Comparison of ENCODE assay signal across 8 cellular contexts in the genomic region with DNA sequence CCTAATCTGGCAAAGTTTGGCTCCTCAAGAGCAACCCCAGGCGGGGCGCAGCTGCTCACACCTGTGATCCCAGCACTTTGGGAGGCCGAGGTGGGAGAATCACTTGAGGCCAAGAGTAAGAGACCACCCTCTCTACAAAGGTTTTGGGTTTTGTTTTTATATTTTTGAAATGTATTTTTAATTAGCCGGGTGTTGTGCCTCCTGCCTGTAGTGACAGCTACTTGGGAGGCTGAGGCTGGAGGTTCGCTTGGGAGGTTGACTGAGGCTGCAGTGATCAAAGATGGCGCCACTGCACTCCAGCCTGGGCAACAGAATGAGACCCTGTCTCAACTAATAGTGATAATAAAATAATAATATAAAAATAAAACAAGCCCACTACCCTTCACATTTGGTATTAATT. TPM values are rescaled to one million over a fixed set of nuclear protein-coding genes. Genes with fewer than 3 reads are reported as not detected.
DNase-seq lines count a peak whose midpoint lies in the region; ATAC-seq, FAIRE-seq and TF ChIP-seq lines count a peak whose summit lies in the region.

No MANE protein-coding gene starts in this region.

- peak overlapping the region; percentile 87 for H3K4me2 ChIP-seq in PC-3 (ENCODE audit: low read length)

- H3K4me3 Mint-ChIP-seq in Caco-2 (ENCODE audit: unreplicated experiment): peak overlapping the region; percentile 67

- H3K79me2 ChIP-seq in PC-3 (ENCODE audit: low read length): peaks cover 37% of the 10 kb centered on the region

- peak overlapping the region; percentile 61 for H3K9ac ChIP-seq in PC-3 (ENCODE audit: low read length)

- H3K27me3 ChIP-seq in Caco-2 (replicated peaks; ENCODE audit: control insufficient read depth, insufficient read depth, low read length): no peaks in the 10 kb centered on the region
- no peaks in the 10 kb centered on the region for H3K27me3 ChIP-seq in PC-3 (ENCODE audit: low read length)
- H3K27me3 ChIP-seq in pancreas: no peaks in the 10 kb centered on the region

- CTCF ChIA-PET in Caco-2 (lab: Charles Lee) (interaction anchor here (0.5 to 0.9 kb wide), 2 partner anchors 31 to 44 kb away, joined by 4 to 5 read pairs; no protein-coding TSS in a partner anchor), PC-3 (lab: Charles Lee) (no interaction called here)

- peak overlapping the region; percentile 45 for H3K4me3 ChIP-seq in Caco-2 (ENCODE audit: low read depth, low read length)
- H3K4me3 ChIP-seq in PC-3 (ENCODE audit: low read length): peak overlapping the region; percentile 79
- H3K4me3 ChIP-seq in pancreas: peak overlapping the region; percentile 35 to 81 (median 44)

- POLR2A ChIA-PET in Caco-2 (lab: Charles Lee): no interaction called here
- POLR2A ChIA-PET in PC-3 (lab: Charles Lee; ENCODE audit: unreplicated experiment): no interaction called here

- H3K4me1 ChIP-seq in Caco-2 (peaks cover 15% of the 10 kb centered on the region), PC-3 (ENCODE audit: insufficient read depth, low read length) (peaks cover 18% of the 10 kb centered on the region), pancreas (peaks cover 15 to 17% (median 16%) of the 10 kb centered on the region in 3 donors)

- DNase-seq in Caco-2 (no peak), PC-3 (no peak), epithelial cell of prostate (ENCODE audit: low read depth, low spot score) (no peak), pancreas (no peak), NCI-H1048 (lab: John Stamatoyannopoulos, UW) (no peak), NK-92 (lab: John Stamatoyannopoulos, UW; ENCODE audit: unreplicated experiment) (no peak), retina (no peak)

- H3F3A ChIP-seq in PC-3 (ENCODE audit: low read length, unreplicated experiment): no peaks in the 10 kb centered on the region

- no peak for FAIRE-seq in pancreas (lab: Jason Lieb, UNC)

- intact Hi-C loops in Caco-2 (cut with micrococcal nuclease; ENCODE audit: unreplicated experiment): loop anchor here (2.0 kb wide), 1 partner anchor 44 kb away; no protein-coding TSS in a partner anchor
- intact Hi-C loops in PC-3 (cut with micrococcal nuclease): no loop called here
- intact Hi-C loops in pancreas (cut with DNase I): no loop called here

- TF ChIP-seq CTCF in Caco-2 (IDR thresholded peaks at IDR 0.05; ENCODE audit: insufficient read depth in 1 of 2, low read depth in 1 of 2, low read length in 1 of 2, severe bottlenecking in 1 of 2, unreplicated experiment in 1 of 2): no peak
- TF ChIP-seq CTCF in PC-3 (conservative IDR thresholded peaks at IDR 0.05; ENCODE audit: low read depth, low read length): no peak
- TF ChIP-seq CTCF in pancreas (IDR thresholded peaks at IDR 0.05): no peak

- no peak overlapping the region for H3K27ac Mint-ChIP-seq in Caco-2 (ENCODE audit: unreplicated experiment)

- no peaks in the 10 kb centered on the region for H3K27me3 Mint-ChIP-seq in Caco-2 (ENCODE audit: insufficient read depth, unreplicated experiment)

- peak overlapping the region; percentile 94 for H2AFZ ChIP-seq in PC-3 (ENCODE audit: low read length)

- H4K20me1 ChIP-seq in PC-3 (ENCODE audit: low read length): peaks cover 33% of the 10 kb centered on the region

- no peaks in the 10 kb centered on the region for H3K9me2 ChIP-seq in PC-3 (replicated peaks; ENCODE audit: low read length)

- ATAC-seq in PC-3 (no peak), pancreas (no peak), GM18498 (IDR thresholded peaks at IDR 0.05; ENCODE audit: unreplicated experiment) (no peak)

- H3K4me1 Mint-ChIP-seq in Caco-2 (ENCODE audit: low read depth, unreplicated experiment): peaks cover 23% of the 10 kb centered on the region

- H3K9me3 Mint-ChIP-seq in Caco-2 (ENCODE audit: unreplicated experiment): no peaks in the 10 kb centered on the region

- H3K9me3 ChIP-seq in Caco-2: no peaks in the 10 kb centered on the region
- no peaks in the 10 kb centered on the region for H3K9me3 ChIP-seq in PC-3 (ENCODE audit: low read length)
- H3K9me3 ChIP-seq in pancreas: no peaks in the 10 kb centered on the region

- BruUV-seq in Caco-2 (replicated peaks; lab: Mats Ljungman, UMichigan): TSS peak; percentile 65
- BruUV-seq in PC-3 (replicated peaks; lab: Mats Ljungman, UMichigan): no TSS peak

- H3K27ac ChIP-seq in PC-3 (ENCODE audit: low read length) (no peak overlapping the region), epithelial cell of prostate (peak overlapping the region; percentile 47), pancreas (peak overlapping the region; percentile 59 to 80 (median 72))

- peaks cover 16% of the 10 kb centered on the region for H3K36me3 Mint-ChIP-seq in Caco-2 (ENCODE audit: insufficient read depth, unreplicated experiment)

- 46% methylated on average over 6 of the region's 6 CpGs for WGBS in pancreas, 2 donors

- no peaks in the 10 kb centered on the region for H3K36me3 ChIP-seq in Caco-2 (ENCODE audit: control insufficient read depth, insufficient read depth, low read length)
- no peaks in the 10 kb centered on the region for H3K36me3 ChIP-seq in PC-3 (ENCODE audit: low read depth, low read length)
- H3K36me3 ChIP-seq in pancreas: no peaks in the 10 kb centered on the region

RNA-seq across cellular contexts. Expression of gene USP7, which starts 0.8 kb away (rescaled TPM):
- total RNA-seq in Caco-2 (2022) (139 and 148 TPM in 2 replicates), PC-3 (2014; rRNA removed) (52.8 and 73.8 TPM in 2 replicates), pancreas (10 to 100 TPM; 37.1 to 56.5 (median 40.6) TPM)
- 10 to 100 TPM; 13.0 to 30.2 TPM for polyA plus RNA-seq in pancreas
